ENCODE assay signal across 17 cellular contexts in genomic region chr20:3997446-3997845, GRCh38. TPM values are rescaled to one million over a fixed set of nuclear protein-coding genes. Genes with fewer than 3 reads are reported as not detected.
A peak's percentile ranks its signal among the peaks of the same experiment; 100 is the strongest.
DNase-seq lines count a peak whose midpoint lies in the region; ATAC-seq, FAIRE-seq and TF ChIP-seq lines count a peak whose summit lies in the region.
"Had no signal": no experiment of that assay in that cellular context is flagged by ENCODE, and none has a peak within 500 bp of the region (broad histone marks: within the 10 kb centered on the region; RNA-seq: fewer than 3 reads in every experiment).

No MANE protein-coding gene starts in this region.

- no peak for TF ChIP-seq POLR2A in A549 (IDR thresholded peaks at IDR 0.05; ENCODE audit: low read length)

- FAIRE-seq in A549 (lab: Jason Lieb, UNC): peak; percentile 7
- FAIRE-seq: GM19239, K562 had no signal

- intact Hi-C loops in heart right ventricle (cut with DNase I): no loop called here

- WGBS in A549 (ENCODE audit: missing lambda C conversion rate): 77% methylated on average over 4 of the region's 4 CpGs
- 93 to 95% methylated on average over 4 of the region's 4 CpGs for WGBS in heart right ventricle, 2 donors

- H3K27ac Mint-ChIP-seq in glutamatergic neuron (ENCODE audit: unreplicated experiment): peak overlapping the region; percentile 94
- H3K27ac Mint-ChIP-seq: CD4-positive, alpha-beta T cell; HFFc6 had no signal

- peaks cover 38% of the 10 kb centered on the region for H3K4me1 Mint-ChIP-seq in glutamatergic neuron (ENCODE audit: low read depth, unreplicated experiment)

- H3K4me3 ChIP-seq in A549 (no peak overlapping the region), heart right ventricle (no peak overlapping the region)
- H3K4me3 ChIP-seq: BLaER1 treated with 17β-estradiol and CSF1 and Interleukin-3, amounts not matched to agents 10 nM and 100 nM; K562 had no signal

- no peak for TF ChIP-seq RAD21 in A549 (conservative IDR thresholded peaks at IDR 0.05 in 1 of 2, IDR thresholded peaks at IDR 0.05 in 1 of 2)

- CTCF ChIA-PET in A549 (lab: Yijun Ruan, JAX): interaction anchor here (0.6 to 1.3 kb wide), 5 partner anchors 60 to 795 kb away, joined by 3 to 5 read pairs (median 3); no protein-coding TSS in a partner anchor

- no peak overlapping the region for H3K4me2 ChIP-seq in A549

- ATAC-seq in A549 (no peak), GM21381 (IDR thresholded peaks at IDR 0.05; ENCODE audit: unreplicated experiment) (no peak), heart right ventricle (no peak)
- ATAC-seq: K562 had no signal

- no peak for TF ChIP-seq EP300 in A549 (IDR thresholded peaks at IDR 0.05)

- peak overlapping the region; percentile 76 for H3K4me3 Mint-ChIP-seq in glutamatergic neuron (ENCODE audit: unreplicated experiment)
- H3K4me3 Mint-ChIP-seq: CD4-positive, alpha-beta T cell; HFFc6 had no signal

- H3K4me1 ChIP-seq in A549: peaks cover 13% of the 10 kb centered on the region
- peaks cover 0 to 49% (median 3%) of the 10 kb centered on the region in 9 donors for H3K4me1 ChIP-seq in heart right ventricle

- H3K27me3 ChIP-seq in heart right ventricle: no peaks in the 10 kb centered on the region
- H3K27me3 ChIP-seq: BLaER1 treated with 17β-estradiol and CSF1 and Interleukin-3, amounts not matched to agents 10 nM and 100 nM had no signal

- TF ChIP-seq CTCF in A549 (IDR thresholded peaks at IDR 0.05) (no peak), glutamatergic neuron (IDR thresholded peaks at IDR 0.05; ENCODE audit: partially characterized antibody, unreplicated experiment) (no peak), heart right ventricle (IDR thresholded peaks at IDR 0.05) (no peak)

- H3K27ac ChIP-seq in A549: no peak overlapping the region
- no peak overlapping the region for H3K27ac ChIP-seq in heart right ventricle
- H3K27ac ChIP-seq: BLaER1 treated with 17β-estradiol and CSF1 and Interleukin-3, amounts not matched to agents 10 nM and 100 nM; HL-60 had no signal

- H3K36me3 ChIP-seq in heart right ventricle: peaks cover 0 to 10% (median 0%) of the 10 kb centered on the region in 9 donors

- H3K9me3 ChIP-seq in A549 (no peaks in the 10 kb centered on the region), heart right ventricle (no peaks in the 10 kb centered on the region)
- H3K9me3 ChIP-seq: BLaER1 treated with 17β-estradiol and CSF1 and Interleukin-3, amounts not matched to agents 10 nM and 100 nM had no signal

- H3K36me3 Mint-ChIP-seq in glutamatergic neuron (ENCODE audit: unreplicated experiment): no peaks in the 10 kb centered on the region

- DNase-seq in A549 (ENCODE audit: low read depth in 1 of 2, low spot score in 1 of 2): no peak
- DNase-seq in Daoy (ENCODE audit: low read depth): peak; percentile 23
- DNase-seq in RPMI7951 (ENCODE audit: low read depth): peak; percentile 25
- no peak for DNase-seq in glutamatergic neuron
- DNase-seq in DMS114 treated with DMSO at 0.1 percent for 48 hours (lab: John Stamatoyannopoulos, UW; ENCODE audit: unreplicated experiment): no peak
- DNase-seq in heart right ventricle: no peak
- DNase-seq: Calu3; CD4-positive, alpha-beta T cell; DND-41; GF-D8; HCEC 1CT; HFFc6 had no signal

- H3K27me3 Mint-ChIP-seq in glutamatergic neuron (ENCODE audit: unreplicated experiment): peaks cover 5% of the 10 kb centered on the region
- H3K27me3 Mint-ChIP-seq: CD4-positive, alpha-beta T cell had no signal

- POLR2A ChIA-PET in A549 (lab: Yijun Ruan, JAX): no interaction called here

- H3K9me3 Mint-ChIP-seq in glutamatergic neuron (ENCODE audit: unreplicated experiment): peaks cover 5% of the 10 kb centered on the region
- H3K9me3 Mint-ChIP-seq: CD4-positive, alpha-beta T cell; HFFc6 had no signal

TF ChIP-seq in A549, 52 proteins besides CTCF, POLR2A, EP300 and RAD21:
- no peak for TF ChIP-seq REST (IDR thresholded peaks at IDR 0.05)
- TF ChIP-seq RCOR1 (IDR thresholded peaks at IDR 0.05; ENCODE audit: low read depth, low read length): no peak

RNA-seq across cellular contexts. Expression of gene RNF24, which starts 17.9 kb away (rescaled TPM):
- polyA plus RNA-seq in A549 (2011; rRNA removed) (8.6 and 12.9 TPM in 2 replicates), A549 (2017; fragmentation: RNase III; extraction: RNeasy Plus Mini Kit Qiagen cat#74134 plus additional on column Dnase treatment) (8.2 to 9.4 TPM (median 8.8 TPM) in 3 replicates), heart right ventricle (1 to 10 TPM; 2.1 to 4.2 TPM)
- polyA plus RNA-seq in A549 (2012; cell fraction: cytosol; rRNA removed): 2.8 and 3.6 TPM in 2 replicates
- 2.0 and 3.6 TPM in 2 replicates for polyA plus RNA-seq in A549 (2012; cell fraction: nucleus; rRNA removed)
- 9.1 and 9.9 TPM in 2 replicates for polyA minus RNA-seq in A549 (2011; rRNA and poly(A)+ RNA removed)
- total RNA-seq in Daoy (2014; rRNA removed; shearing (Covaris generic)): 3.1 and 7.6 TPM in 2 replicates
- 25.1 and 26.3 TPM in 2 replicates for total RNA-seq in RPMI7951 (2014; rRNA removed; shearing (Covaris generic))
- total RNA-seq in glutamatergic neuron (ENCODE audit: unreplicated experiment) (123 TPM), heart right ventricle (10 to 100 TPM in 1 of 10 donors, 1 to 10 TPM in 9; 2.9 to 12.9 (median 5.0) TPM)

Comparison
In these comparisons a context has a peak if more than half of its experiments do, and no peak if none do; other contexts are left out.
1. DNase-seq: peak in Daoy (single experiment) and RPMI7951 (single experiment); none in A549 (0 of 2), glutamatergic neuron (single experiment), DMS114 treated with DMSO at 0.1 percent for 48 hours (single experiment) and heart right ventricle (0 of 2).